14 cellular contexts compared by ENCODE assay signal in genomic region chr5:38509185-38509584, GRCh38. TPM values are rescaled to one million over a fixed set of nuclear protein-coding genes. Genes with fewer than 3 reads are reported as not detected.
DNase-seq lines count a peak whose midpoint lies in the region; ATAC-seq and TF ChIP-seq lines count a peak whose summit lies in the region.
"Had no signal": no experiment of that assay in that cellular context is flagged by ENCODE, and none has a peak within 500 bp of the region (broad histone marks: within the 10 kb centered on the region; RNA-seq: fewer than 3 reads in every experiment).

No MANE protein-coding gene starts in this region.

- peak; percentile 97 for ATAC-seq in PC-3
- ATAC-seq: activated CD4-positive, CD25-positive, alpha-beta regulatory T cell treated with anti-CD3 and anti-CD28 coated beads, Interleukin-2, amount 50 U/mL, for 24 hours had no signal

- H3K27ac ChIP-seq in PC-3 (ENCODE audit: low read length) (no peak overlapping the region), osteoblast (ENCODE audit: low read depth, low read length) (peak overlapping the region; percentile 87)
- H3K27ac ChIP-seq: KMS-11, neural progenitor cell, suprapubic skin had no signal

- H3K79me2 ChIP-seq in PC-3 (ENCODE audit: low read length), result no peaks in the 10 kb centered on the region
- H3K79me2 ChIP-seq in osteoblast (ENCODE audit: insufficient read depth, low read length), result no peaks in the 10 kb centered on the region

- BruUV-seq in PC-3 (replicated peaks; lab: Mats Ljungman, UMichigan), result no TSS peak

- H3K4me3 ChIP-seq in PC-3 (ENCODE audit: low read length) (peak overlapping the region; percentile 29; the same call in 1 of the 2 replicates), epithelial cell of esophagus (ENCODE audit: low read length) (no peak overlapping the region), osteoblast (ENCODE audit: insufficient read depth, low read length) (no peak overlapping the region)
- H3K4me3 ChIP-seq: neural progenitor cell, suprapubic skin had no signal

- H4K20me1 ChIP-seq in PC-3 (ENCODE audit: low read length) (no peaks in the 10 kb centered on the region), osteoblast (ENCODE audit: insufficient read depth, low read length) (no peaks in the 10 kb centered on the region)

- H3K4me1 ChIP-seq in PC-3 (ENCODE audit: insufficient read depth, low read length) (peaks cover 12% of the 10 kb centered on the region), osteoblast (ENCODE audit: insufficient read depth, low read length) (peaks cover 15% of the 10 kb centered on the region)
- H3K4me1 ChIP-seq: neural progenitor cell, suprapubic skin had no signal

- TF ChIP-seq CTCF in PC-3 (conservative IDR thresholded peaks at IDR 0.05; ENCODE audit: low read depth, low read length) (no peak), epithelial cell of esophagus (IDR thresholded peaks at IDR 0.05; ENCODE audit: insufficient read depth, low read depth, low read length, missing control alignments) (no peak), osteoblast (IDR thresholded peaks at IDR 0.05; ENCODE audit: extremely low read depth, low read depth, low read length) (no peak)

- H3F3A ChIP-seq in PC-3 (ENCODE audit: low read length, unreplicated experiment), result no peaks in the 10 kb centered on the region

- intact Hi-C loops in PC-3 (cut with micrococcal nuclease), result no loop called here

- CTCF ChIA-PET in PC-3 (lab: Charles Lee), result interaction anchor here (0.7 to 1.2 kb wide), 3 partner anchors 30 to 67 kb away, joined by 4 to 9 read pairs (median 4); no protein-coding TSS in a partner anchor

- DNase-seq in GM03348 (ENCODE audit: low spot score), result peak; percentile 79
- peak; percentile 73 for DNase-seq in PC-3
- DNase-seq in epithelial cell of esophagus (ENCODE audit: low read depth), result peak; percentile 58
- DNase-seq in osteoblast (ENCODE audit: insufficient read length, low spot score, missing footprints), result peak; percentile 64
- DNase-seq in activated gamma-delta T cell treated with Interleukin-2 at 50 U/mL for 16 hours, result no peak
- no peak for DNase-seq in DMS153 treated with DMSO at 0.1 percent for 48 hours (lab: John Stamatoyannopoulos, UW; ENCODE audit: unreplicated experiment)
- no peak for DNase-seq in COLO668 (lab: John Stamatoyannopoulos, UW; ENCODE audit: unreplicated experiment)
- DNase-seq: activated T-cell treated with anti-CD3 and anti-CD28 coated beads, Interleukin-2, amount 50 U/mL, for 1 hour; aorta; endodermal cell had no signal

- peak overlapping the region; percentile 10; the same call in 1 of the 2 replicates for H2AFZ ChIP-seq in PC-3 (ENCODE audit: low read length)
- H2AFZ ChIP-seq in osteoblast (ENCODE audit: low read length), result no peak overlapping the region
- H2AFZ ChIP-seq: neural progenitor cell had no signal

- H3K36me3 ChIP-seq in PC-3 (ENCODE audit: low read depth, low read length) (no peaks in the 10 kb centered on the region; the same call in 1 of the 2 replicates), osteoblast (ENCODE audit: insufficient read depth, low read length) (no peaks in the 10 kb centered on the region)
- H3K36me3 ChIP-seq: neural progenitor cell had no signal

- no peaks in the 10 kb centered on the region for H3K9me2 ChIP-seq in PC-3 (replicated peaks; ENCODE audit: low read length)

- H3K4me2 ChIP-seq in PC-3 (ENCODE audit: low read length) (peak overlapping the region; percentile 60), osteoblast (ENCODE audit: insufficient read depth, low read length) (peak overlapping the region; percentile 43)
- H3K4me2 ChIP-seq: KMS-11, neural progenitor cell had no signal

- POLR2A ChIA-PET in PC-3 (lab: Charles Lee; ENCODE audit: unreplicated experiment), result interaction anchor here (0.6 to 1.1 kb wide), 2 partner anchors 67 to 155 kb away, joined by 3 to 4 read pairs; no protein-coding TSS in a partner anchor

- H3K9ac ChIP-seq in PC-3 (ENCODE audit: low read length), result no peak overlapping the region
- H3K9ac ChIP-seq: KMS-11, neural progenitor cell had no signal

- no peaks in the 10 kb centered on the region for H3K9me3 ChIP-seq in PC-3 (ENCODE audit: low read length)
- H3K9me3 ChIP-seq in osteoblast (ENCODE audit: low read depth, low read length), result no peaks in the 10 kb centered on the region
- H3K9me3 ChIP-seq: suprapubic skin had no signal

- H3K27me3 ChIP-seq in PC-3 (ENCODE audit: low read length) (no peaks in the 10 kb centered on the region), osteoblast (ENCODE audit: insufficient read depth, low read length) (no peaks in the 10 kb centered on the region)
- H3K27me3 ChIP-seq: neural progenitor cell, suprapubic skin had no signal

RNA-seq across cellular contexts. Expression of gene LIFR, which starts 47.3 kb away (rescaled TPM):
- total RNA-seq in PC-3 (2014; rRNA removed) (10.4 and 15.7 TPM in 2 replicates), osteoblast (33.6 and 39.8 TPM in 2 replicates)

Comparison
In these comparisons a context has a peak if more than half of its experiments do, and no peak if none do; other contexts are left out.
1. DNase-seq: peak in GM03348 (single experiment), PC-3 (single experiment), epithelial cell of esophagus (single experiment) and osteoblast (single experiment); none in activated gamma-delta T cell treated with Interleukin-2 at 50 U/mL for 16 hours (single experiment), DMS153 treated with DMSO at 0.1 percent for 48 hours (single experiment) and COLO668 (single experiment).